8 cellular contexts compared by ENCODE assay signal in genomic region chr14:35533357-35534129, GRCh38.
DNase-seq lines count a peak whose midpoint lies in the region; ATAC-seq and TF ChIP-seq lines count a peak whose summit lies in the region.

No MANE protein-coding gene starts in this region.

- H3K27ac Mint-ChIP-seq in central memory CD8-positive, alpha-beta T cell (ENCODE audit: low read depth), result no peak overlapping the region

- H3K27me3 Mint-ChIP-seq in central memory CD8-positive, alpha-beta T cell, result peaks cover 66% of the 10 kb centered on the region

- no peak for TF ChIP-seq CTCF in WI38 (IDR thresholded peaks at IDR 0.05; ENCODE audit: low read depth, low read length)

- H3K4me3 ChIP-seq in WI38 (ENCODE audit: low read depth, low read length), result peak overlapping the region; percentile 65

- peak overlapping the region; percentile 75 for H3K4me3 Mint-ChIP-seq in central memory CD8-positive, alpha-beta T cell

- peak; percentile 69 for DNase-seq in NCI-H1694 (lab: John Stamatoyannopoulos, UW)
- no peak for DNase-seq in central memory CD8-positive, alpha-beta T cell (ENCODE audit: low spot score in 2 of 2)
- peak; percentile 91 for DNase-seq in left kidney (ENCODE audit: low read depth, low spot score)
- DNase-seq in stimulated activated CD4-positive, alpha-beta T cell treated with anti-CD3 and anti-CD28 coated beads, Interleukin-2, amount 100 ng/mL, for 4 hours (ENCODE audit: low read depth), result peak; percentile 50
- DNase-seq in pons (ENCODE audit: low spot score), result no peak

- H3K9me3 Mint-ChIP-seq in central memory CD8-positive, alpha-beta T cell, result no peaks in the 10 kb centered on the region

- no peak for TF ChIP-seq POLR2A in GM18505 (IDR thresholded peaks at IDR 0.05; ENCODE audit: borderline replicate concordance, extremely low read depth, insufficient read depth, insufficient read length)

- peaks cover 6% of the 10 kb centered on the region for H3K36me3 Mint-ChIP-seq in central memory CD8-positive, alpha-beta T cell (ENCODE audit: insufficient read depth)

- ATAC-seq in GM18505 (IDR thresholded peaks at IDR 0.05; ENCODE audit: unreplicated experiment) (peak; percentile 82), HG02852 (IDR thresholded peaks at IDR 0.05; ENCODE audit: unreplicated experiment) (peak; percentile 82)
- ATAC-seq in central memory CD8-positive, alpha-beta T cell (replicated peaks; ENCODE audit: extremely low read depth, poor library complexity, severe bottlenecking), result peak; percentile 16

- peaks cover 10% of the 10 kb centered on the region for H3K4me1 Mint-ChIP-seq in central memory CD8-positive, alpha-beta T cell

Comparison
In these comparisons a context has a peak if more than half of its experiments do, and no peak if none do; other contexts are left out.
1. ATAC-seq: peak in every context shown above with its lines; median percentile 82 in GM18505; 82 in HG02852; 16 in central memory CD8-positive, alpha-beta T cell.
2. DNase-seq: peak in NCI-H1694 (single experiment), left kidney (single experiment) and stimulated activated CD4-positive, alpha-beta T cell treated with anti-CD3 and anti-CD28 coated beads, Interleukin-2, amount 100 ng/mL, for 4 hours (single experiment); none in central memory CD8-positive, alpha-beta T cell (0 of 2) and pons (single experiment).